14 cellular contexts compared by ENCODE assay signal in genomic region chr20:24584538-24585356, GRCh38.
DNase-seq lines count a peak whose midpoint lies in the region; ATAC-seq and TF ChIP-seq lines count a peak whose summit lies in the region.
"Had no signal": no experiment of that assay in that cellular context is flagged by ENCODE, and none has a peak within 500 bp of the region (broad histone marks: within the 10 kb centered on the region; RNA-seq: fewer than 3 reads in every experiment).

No MANE protein-coding gene starts in this region.

- DNase-seq in right cardiac atrium: peak in 2 of 3 donors; percentile 35 to 55
- no peak for DNase-seq in Right ventricle myocardium superior
- peak; percentile 83 for DNase-seq in astrocyte of the spinal cord (ENCODE audit: low read depth, low spot score)
- DNase-seq in iris pigment epithelial cell (ENCODE audit: low read depth): peak; percentile 32
- peak; percentile 83 to 88 for DNase-seq in vagina (ENCODE audit: extremely low spot score in 2 of 2)
- DNase-seq in cerebellar nuclear complex (lab: John Stamatoyannopoulos, UW): no peak
- DNase-seq: activated CD4-positive, alpha-beta T cell treated with anti-CD3 and anti-CD28 coated beads for 1 hour; activated T-cell treated with anti-CD3 and anti-CD28 coated beads, Interleukin-2, amount 50 U/mL, for 4 hours; DMS79; T-cell had no signal

- TF ChIP-seq CTCF in astrocyte of the spinal cord (IDR thresholded peaks at IDR 0.05; ENCODE audit: low read depth, low read length) (no peak), vagina (IDR thresholded peaks at IDR 0.05) (no peak)

- intact Hi-C loops in right cardiac atrium (cut with DNase I) (no loop called here), Right ventricle myocardium superior (cut with DNase I) (no loop called here), vagina (cut with DNase I) (no loop called here)

- no peaks in the 10 kb centered on the region for H3K9me3 ChIP-seq in right cardiac atrium (ENCODE audit: control insufficient read depth, low read length)
- no peaks in the 10 kb centered on the region for H3K9me3 ChIP-seq in vagina
- H3K9me3 ChIP-seq: adrenal gland had no signal

- no peak overlapping the region for H3K27ac ChIP-seq in right cardiac atrium (ENCODE audit: low read length)
- H3K27ac ChIP-seq in vagina: no peak overlapping the region
- H3K27ac ChIP-seq: adrenal gland, hepatocyte had no signal

- TF ChIP-seq POLR2A in vagina (IDR thresholded peaks at IDR 0.05): no peak

- H3K27me3 ChIP-seq in right cardiac atrium (ENCODE audit: control insufficient read depth, insufficient read depth): no peaks in the 10 kb centered on the region
- no peaks in the 10 kb centered on the region for H3K27me3 ChIP-seq in vagina
- H3K27me3 ChIP-seq: adrenal gland, hepatocyte had no signal

- peak in 1 of 2 donors; percentile 31 for ATAC-seq in right cardiac atrium
- no peak for ATAC-seq in Right ventricle myocardium superior (ENCODE audit: poor library complexity)
- no peak for ATAC-seq in GM19328 (IDR thresholded peaks at IDR 0.05; ENCODE audit: unreplicated experiment)
- ATAC-seq in HG03159 (IDR thresholded peaks at IDR 0.05; ENCODE audit: unreplicated experiment): no peak
- ATAC-seq: activated T-cell treated with anti-CD3 and anti-CD28 coated beads, Interleukin-2, amount 50 U/mL, for 4 hours; T-cell had no signal

- 81% methylated on average over 26 of the region's 26 CpGs for WGBS in right cardiac atrium

- no peaks in the 10 kb centered on the region for H3K36me3 ChIP-seq in vagina
- H3K36me3 ChIP-seq: adrenal gland had no signal

- in situ Hi-C loops in astrocyte of the spinal cord (cut with HindIII; ENCODE audit: low sequenced_read_pairs): no loop called here

- no peaks in the 10 kb centered on the region for H3K4me1 ChIP-seq in right cardiac atrium (ENCODE audit: control insufficient read depth, insufficient read depth, low read length)
- no peaks in the 10 kb centered on the region for H3K4me1 ChIP-seq in vagina
- H3K4me1 ChIP-seq: adrenal gland had no signal

- H3K4me3 ChIP-seq in right cardiac atrium (ENCODE audit: low read length) (no peak overlapping the region), astrocyte of the spinal cord (ENCODE audit: low read depth, low read length) (no peak overlapping the region), vagina (no peak overlapping the region)
- H3K4me3 ChIP-seq: adrenal gland, hepatocyte had no signal

Comparison
In these comparisons a context has a peak if more than half of its experiments do, and no peak if none do; other contexts are left out.
1. DNase-seq: peak in right cardiac atrium (2 of 3), astrocyte of the spinal cord (single experiment), iris pigment epithelial cell (single experiment) and vagina (2 of 2); none in Right ventricle myocardium superior (single experiment) and cerebellar nuclear complex (0 of 2).